Comparison of ENCODE assay signal across 8 cellular contexts in genomic region chr16:66516808-66517585, GRCh38. TPM values are rescaled to one million over a fixed set of nuclear protein-coding genes. Genes with fewer than 3 reads are reported as not detected.
DNase-seq lines count a peak whose midpoint lies in the region; ATAC-seq and TF ChIP-seq lines count a peak whose summit lies in the region.

No MANE protein-coding gene starts in this region.

- no peaks in the 10 kb centered on the region for H3K9me3 ChIP-seq in sigmoid colon

- peaks cover 0 to 58% (median 43%) of the 10 kb centered on the region in 4 donors for H3K4me1 ChIP-seq in sigmoid colon

- no peaks in the 10 kb centered on the region for H3K27me3 ChIP-seq in sigmoid colon

- peak in 2 of 4 donors; percentile 69 to 70 for TF ChIP-seq EP300 in sigmoid colon (IDR thresholded peaks at IDR 0.05)

- no peak for TF ChIP-seq CTCF in sigmoid colon (IDR thresholded peaks at IDR 0.05)

- peak overlapping the region in 3 of 4 donors; percentile 2 to 19 (median 10) for H3K4me3 ChIP-seq in sigmoid colon

- peak; percentile 94 for ATAC-seq in GM21526 (IDR thresholded peaks at IDR 0.05; ENCODE audit: low FRiP score, unreplicated experiment)

- peaks cover 0 to 18% (median 0%) of the 10 kb centered on the region in 4 donors for H3K36me3 ChIP-seq in sigmoid colon

- WGBS in sigmoid colon, 2 donors, result 6 to 14% methylated on average over 15 of the region's 15 CpGs

- intact Hi-C loops in sigmoid colon (cut with DNase I), result loop anchor here (1.0 kb wide), 1 partner anchor 33 kb away; the partner anchor contains the start of gene TK2

- peak overlapping the region; percentile 97 for H3K27ac ChIP-seq in angular gyrus (ENCODE audit: low read depth, low read length)
- H3K27ac ChIP-seq in sigmoid colon, result peak overlapping the region; percentile 87 to 94 (median 90)

- peak; percentile 88 for DNase-seq in DMS 273 (lab: John Stamatoyannopoulos, UW; ENCODE audit: unreplicated experiment)
- DNase-seq in HuH-7 (ENCODE audit: low spot score), result peak; percentile 79
- DNase-seq in T follicular helper cell (ENCODE audit: low read depth), result peak; percentile 47
- peak; percentile 96 for DNase-seq in hepatic stellate cell (ENCODE audit: low spot score)
- peak; percentile 99 for DNase-seq in sigmoid colon
- no peak for DNase-seq in ecto neural progenitor cell (ENCODE audit: low spot score)

- TF ChIP-seq POLR2A in sigmoid colon (IDR thresholded peaks at IDR 0.05), result peak in 1 of 2 donors; percentile 24

RNA-seq across cellular contexts. Expression of gene TK2, which starts 32.9 kb away (rescaled TPM):
- 10 to 100 TPM; 17.6 to 32.7 (median 22.2) TPM for total RNA-seq in sigmoid colon
- polyA plus RNA-seq in sigmoid colon, result 10 to 100 TPM in 2 of 3 donors, 1 to 10 TPM in 1; 9.6 to 15.0 (median 11.6) TPM

RNA-seq across cellular contexts. Expression of gene CKLF, which starts 35.4 kb away (rescaled TPM):
- 10 to 100 TPM; 24.1 to 53.6 (median 37.3) TPM for total RNA-seq in sigmoid colon
- polyA plus RNA-seq in sigmoid colon, result 10 to 100 TPM; 40.2 to 57.4 (median 48.6) TPM

RNA-seq across cellular contexts. Expression of gene CMTM1, which starts 49.2 kb away (rescaled TPM):
- 1 to 10 TPM in 3 of 4 donors, under 1 TPM in 1; 0.71 to 3.0 (median 1.6) TPM for total RNA-seq in sigmoid colon
- under 1 TPM in 1 of 3 donors, not detected in 2; 0.85 TPM for polyA plus RNA-seq in sigmoid colon
